ENCODE assay signal across 18 cellular contexts in the genomic region with DNA sequence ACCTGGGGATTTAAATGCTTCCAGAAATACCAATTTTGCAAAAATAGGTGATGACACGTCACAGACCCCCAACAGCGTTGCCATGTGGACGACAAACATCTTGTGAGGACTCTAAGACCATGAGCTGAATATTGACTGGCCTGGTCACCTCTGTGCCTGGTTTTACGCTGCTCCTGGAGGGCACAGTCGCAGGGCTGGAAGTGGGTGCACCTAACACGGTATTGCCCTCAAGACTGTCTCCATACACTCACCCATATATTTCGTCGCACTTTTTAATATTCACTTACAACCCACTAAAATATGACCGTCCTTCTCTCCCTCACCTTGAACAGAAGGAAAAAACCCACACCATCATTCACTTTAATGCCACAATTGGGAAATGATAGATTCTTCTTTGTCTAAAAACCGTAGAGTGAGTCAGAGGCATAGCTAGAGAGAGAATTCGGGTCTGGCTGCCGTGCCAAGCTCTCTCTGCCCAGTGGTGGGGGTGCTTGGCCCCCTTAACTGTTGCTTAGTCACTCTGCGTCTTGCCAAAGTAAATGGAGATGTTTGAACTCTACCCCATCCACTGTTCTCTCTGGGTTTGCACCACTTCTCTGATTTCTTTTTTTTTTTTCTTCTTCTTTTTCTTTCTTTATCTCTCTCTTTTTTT. TPM values are rescaled to one million over a fixed set of nuclear protein-coding genes. Genes with fewer than 3 reads are reported as not detected.
DNase-seq lines count a peak whose midpoint lies in the region; ATAC-seq, FAIRE-seq and TF ChIP-seq lines count a peak whose summit lies in the region.
"Had no signal": no experiment of that assay in that cellular context is flagged by ENCODE, and none has a peak within 500 bp of the region (broad histone marks: within the 10 kb centered on the region; RNA-seq: fewer than 3 reads in every experiment).

No MANE protein-coding gene starts in this region.

- no peak for FAIRE-seq in A549 (lab: Jason Lieb, UNC)
- FAIRE-seq: GM19239 had no signal

- H3K4me2 ChIP-seq in A549: peak overlapping the region; percentile 47

- POLR2A ChIA-PET in A549 (lab: Yijun Ruan, JAX): interaction anchor here (0.6 kb wide), 1 partner anchor 105 kb away, joined by 4 read pairs; no protein-coding TSS in a partner anchor

- H3K4me3 ChIP-seq in A549 (no peak overlapping the region), WERI-Rb-1 (ENCODE audit: low read depth, low read length) (no peak overlapping the region)
- H3K4me3 ChIP-seq: esophagus squamous epithelium, upper lobe of right lung had no signal

- no peaks in the 10 kb centered on the region for H3K27me3 ChIP-seq in WERI-Rb-1 (ENCODE audit: insufficient read depth, low read depth, severe bottlenecking)
- H3K27me3 ChIP-seq: upper lobe of right lung had no signal

- 59% methylated on average over 13 of the region's 13 CpGs for WGBS in A549 (ENCODE audit: missing lambda C conversion rate)

- CTCF ChIA-PET in A549 (lab: Yijun Ruan, JAX): interaction anchor here (0.6 to 4.4 kb wide), 4 partner anchors 10 to 225 kb away, joined by 3 to 20 read pairs (median 4); no protein-coding TSS in a partner anchor

- H3K27ac ChIP-seq in A549 (peak overlapping the region; percentile 56 to 78; a peak in 4 of 6 replicates), WERI-Rb-1 (no peak overlapping the region)
- H3K27ac ChIP-seq: esophagus squamous epithelium, upper lobe of right lung, VCaP had no signal

- no peak for TF ChIP-seq RAD21 in A549 (conservative IDR thresholded peaks at IDR 0.05 in 1 of 2, IDR thresholded peaks at IDR 0.05 in 1 of 2)

- DNase-seq in A549 (ENCODE audit: low read depth in 1 of 2, low spot score in 1 of 2): peak in 1 of 2 experiments; percentile 44
- peak; percentile 52 for DNase-seq in GOT3 (lab: John Stamatoyannopoulos, UW)
- peak; percentile 77 for DNase-seq in T1000 (lab: John Stamatoyannopoulos, UW)
- peak; percentile 80 for DNase-seq in fibroblast of the conjunctiva (ENCODE audit: low read depth)
- no peak for DNase-seq in 8988T
- no peak for DNase-seq in WERI-Rb-1
- DNase-seq: activated CD8-positive, alpha-beta memory T cell treated with anti-CD3 and anti-CD28 coated beads, Interleukin-2, amount 10 ng/mL, durations not matched to agents 7 days and 5 days; DND-41; esophagus squamous epithelium; mesendoderm; NCI-H524; occipital lobe; upper lobe of right lung had no signal

- TF ChIP-seq EP300 in A549 (IDR thresholded peaks at IDR 0.05): no peak

- no peak for TF ChIP-seq CTCF in A549 (IDR thresholded peaks at IDR 0.05)
- no peak for TF ChIP-seq CTCF in WERI-Rb-1 (IDR thresholded peaks at IDR 0.05; ENCODE audit: low read depth, low read length)

- TF ChIP-seq POLR2A in A549 (IDR thresholded peaks at IDR 0.05; ENCODE audit: low read length): no peak

- ATAC-seq in A549 (peak; percentile 92 to 94), GM19023 (IDR thresholded peaks at IDR 0.05; ENCODE audit: unreplicated experiment) (no peak), GM21619 (IDR thresholded peaks at IDR 0.05; ENCODE audit: unreplicated experiment) (no peak)
- ATAC-seq: activated CD8-positive, alpha-beta memory T cell treated with anti-CD3 and anti-CD28 coated beads, Interleukin-2, amount 10 ng/mL, durations not matched to agents 7 days and 5 days; upper lobe of right lung had no signal

- peaks cover 25% of the 10 kb centered on the region for H3K4me1 ChIP-seq in A549
- H3K4me1 ChIP-seq: esophagus squamous epithelium, upper lobe of right lung had no signal

- no peaks in the 10 kb centered on the region for H3K9me3 ChIP-seq in A549
- no peaks in the 10 kb centered on the region for H3K9me3 ChIP-seq in WERI-Rb-1 (ENCODE audit: severe bottlenecking)
- H3K9me3 ChIP-seq: esophagus squamous epithelium, upper lobe of right lung had no signal

- no peaks in the 10 kb centered on the region for H3K36me3 ChIP-seq in WERI-Rb-1
- H3K36me3 ChIP-seq: esophagus squamous epithelium, upper lobe of right lung had no signal

TF ChIP-seq in A549, 52 proteins besides CTCF, POLR2A, EP300 and RAD21:
- TF ChIP-seq CEBPB (IDR thresholded peaks at IDR 0.05) (peak in 1 of 2 experiments; percentile 27; a peak in 1 of 4 replicates), FOSL2 (IDR thresholded peaks at IDR 0.05) (peak; percentile 40; the same call in 1 of the 2 replicates), FOSL2 (CRISPR knock-in tag; IDR thresholded peaks at IDR 0.05) (peak; percentile 61), MYC (IDR thresholded peaks at IDR 0.05; ENCODE audit: borderline replicate concordance, low read length) (no peak)
TF ChIP-seq in A549: peak in this region for 2.

RNA-seq across cellular contexts. Expression of gene UTS2, which starts 40.8 kb away (rescaled TPM):
- not detected in 2 replicates for polyA plus RNA-seq in A549 (2011; rRNA removed)
- not detected in 2 replicates for polyA plus RNA-seq in A549 (2012; cell fraction: cytosol; rRNA removed)
- not detected in 2 replicates for polyA plus RNA-seq in A549 (2012; cell fraction: nucleus; rRNA removed)
- not detected in 3 replicates for polyA plus RNA-seq in A549 (2017; fragmentation: RNase III; extraction: RNeasy Plus Mini Kit Qiagen cat#74134 plus additional on column Dnase treatment)
- polyA minus RNA-seq in A549 (2011; rRNA and poly(A)+ RNA removed): not detected in 2 replicates
- polyA plus RNA-seq: BJ had no signal

RNA-seq across cellular contexts. Expression of gene TNFRSF9, which starts 47.0 kb away (rescaled TPM):
- polyA plus RNA-seq in A549 (2011; rRNA removed): 3.2 and 3.4 TPM in 2 replicates
- polyA plus RNA-seq in A549 (2012; cell fraction: cytosol; rRNA removed): 0.87 and 1.0 TPM in 2 replicates
- polyA plus RNA-seq in A549 (2012; cell fraction: nucleus; rRNA removed): 0.83 and 1.5 TPM in 2 replicates
- 0.75 to 1.8 TPM (median 1.0 TPM) in 3 replicates for polyA plus RNA-seq in A549 (2017; fragmentation: RNase III; extraction: RNeasy Plus Mini Kit Qiagen cat#74134 plus additional on column Dnase treatment)
- polyA minus RNA-seq in A549 (2011; rRNA and poly(A)+ RNA removed): 1.9 and 4.2 TPM in 2 replicates
- polyA plus RNA-seq: BJ had no signal

Comparison
In these comparisons a context has a peak if more than half of its experiments do, and no peak if none do; other contexts are left out.
1. ATAC-seq: peak in A549 (2 of 2); none in GM19023 (single experiment) and GM21619 (single experiment).
2. DNase-seq: peak in GOT3 (single experiment), T1000 (single experiment) and fibroblast of the conjunctiva (single experiment); none in 8988T (single experiment) and WERI-Rb-1 (single experiment).